Comparison of ENCODE assay signal across 1 cellular context in the genomic region with DNA sequence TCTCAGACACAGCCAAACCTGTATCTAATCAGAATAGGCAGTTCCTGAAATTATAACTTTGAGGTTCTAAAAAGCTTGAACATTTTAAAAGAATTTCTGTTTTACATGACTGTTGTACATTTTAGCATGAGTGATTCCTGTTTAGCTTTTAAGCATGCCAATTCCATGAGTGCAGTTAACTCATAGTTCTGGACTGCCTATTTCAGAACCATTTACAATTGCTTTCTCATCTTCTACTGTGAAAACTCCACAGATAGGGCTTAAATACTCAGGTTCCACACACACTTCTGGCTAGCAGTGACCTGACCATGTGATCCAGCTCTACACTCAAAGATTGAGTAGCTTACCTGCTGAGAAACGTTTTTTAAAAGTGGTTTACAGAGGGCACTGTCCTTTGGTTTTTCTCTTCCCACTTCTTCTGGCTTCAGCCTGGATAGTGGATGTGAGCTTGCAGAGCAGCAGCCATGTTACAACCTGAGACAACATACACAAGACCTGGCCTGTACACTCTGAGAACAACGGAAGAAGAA.
TF ChIP-seq lines count a peak whose summit lies in the region.

No MANE protein-coding gene starts in this region.

TF ChIP-seq in H1, 55 proteins besides CTCF, POLR2A, EP300 and RAD21:
- TF ChIP-seq, protein P1, sequence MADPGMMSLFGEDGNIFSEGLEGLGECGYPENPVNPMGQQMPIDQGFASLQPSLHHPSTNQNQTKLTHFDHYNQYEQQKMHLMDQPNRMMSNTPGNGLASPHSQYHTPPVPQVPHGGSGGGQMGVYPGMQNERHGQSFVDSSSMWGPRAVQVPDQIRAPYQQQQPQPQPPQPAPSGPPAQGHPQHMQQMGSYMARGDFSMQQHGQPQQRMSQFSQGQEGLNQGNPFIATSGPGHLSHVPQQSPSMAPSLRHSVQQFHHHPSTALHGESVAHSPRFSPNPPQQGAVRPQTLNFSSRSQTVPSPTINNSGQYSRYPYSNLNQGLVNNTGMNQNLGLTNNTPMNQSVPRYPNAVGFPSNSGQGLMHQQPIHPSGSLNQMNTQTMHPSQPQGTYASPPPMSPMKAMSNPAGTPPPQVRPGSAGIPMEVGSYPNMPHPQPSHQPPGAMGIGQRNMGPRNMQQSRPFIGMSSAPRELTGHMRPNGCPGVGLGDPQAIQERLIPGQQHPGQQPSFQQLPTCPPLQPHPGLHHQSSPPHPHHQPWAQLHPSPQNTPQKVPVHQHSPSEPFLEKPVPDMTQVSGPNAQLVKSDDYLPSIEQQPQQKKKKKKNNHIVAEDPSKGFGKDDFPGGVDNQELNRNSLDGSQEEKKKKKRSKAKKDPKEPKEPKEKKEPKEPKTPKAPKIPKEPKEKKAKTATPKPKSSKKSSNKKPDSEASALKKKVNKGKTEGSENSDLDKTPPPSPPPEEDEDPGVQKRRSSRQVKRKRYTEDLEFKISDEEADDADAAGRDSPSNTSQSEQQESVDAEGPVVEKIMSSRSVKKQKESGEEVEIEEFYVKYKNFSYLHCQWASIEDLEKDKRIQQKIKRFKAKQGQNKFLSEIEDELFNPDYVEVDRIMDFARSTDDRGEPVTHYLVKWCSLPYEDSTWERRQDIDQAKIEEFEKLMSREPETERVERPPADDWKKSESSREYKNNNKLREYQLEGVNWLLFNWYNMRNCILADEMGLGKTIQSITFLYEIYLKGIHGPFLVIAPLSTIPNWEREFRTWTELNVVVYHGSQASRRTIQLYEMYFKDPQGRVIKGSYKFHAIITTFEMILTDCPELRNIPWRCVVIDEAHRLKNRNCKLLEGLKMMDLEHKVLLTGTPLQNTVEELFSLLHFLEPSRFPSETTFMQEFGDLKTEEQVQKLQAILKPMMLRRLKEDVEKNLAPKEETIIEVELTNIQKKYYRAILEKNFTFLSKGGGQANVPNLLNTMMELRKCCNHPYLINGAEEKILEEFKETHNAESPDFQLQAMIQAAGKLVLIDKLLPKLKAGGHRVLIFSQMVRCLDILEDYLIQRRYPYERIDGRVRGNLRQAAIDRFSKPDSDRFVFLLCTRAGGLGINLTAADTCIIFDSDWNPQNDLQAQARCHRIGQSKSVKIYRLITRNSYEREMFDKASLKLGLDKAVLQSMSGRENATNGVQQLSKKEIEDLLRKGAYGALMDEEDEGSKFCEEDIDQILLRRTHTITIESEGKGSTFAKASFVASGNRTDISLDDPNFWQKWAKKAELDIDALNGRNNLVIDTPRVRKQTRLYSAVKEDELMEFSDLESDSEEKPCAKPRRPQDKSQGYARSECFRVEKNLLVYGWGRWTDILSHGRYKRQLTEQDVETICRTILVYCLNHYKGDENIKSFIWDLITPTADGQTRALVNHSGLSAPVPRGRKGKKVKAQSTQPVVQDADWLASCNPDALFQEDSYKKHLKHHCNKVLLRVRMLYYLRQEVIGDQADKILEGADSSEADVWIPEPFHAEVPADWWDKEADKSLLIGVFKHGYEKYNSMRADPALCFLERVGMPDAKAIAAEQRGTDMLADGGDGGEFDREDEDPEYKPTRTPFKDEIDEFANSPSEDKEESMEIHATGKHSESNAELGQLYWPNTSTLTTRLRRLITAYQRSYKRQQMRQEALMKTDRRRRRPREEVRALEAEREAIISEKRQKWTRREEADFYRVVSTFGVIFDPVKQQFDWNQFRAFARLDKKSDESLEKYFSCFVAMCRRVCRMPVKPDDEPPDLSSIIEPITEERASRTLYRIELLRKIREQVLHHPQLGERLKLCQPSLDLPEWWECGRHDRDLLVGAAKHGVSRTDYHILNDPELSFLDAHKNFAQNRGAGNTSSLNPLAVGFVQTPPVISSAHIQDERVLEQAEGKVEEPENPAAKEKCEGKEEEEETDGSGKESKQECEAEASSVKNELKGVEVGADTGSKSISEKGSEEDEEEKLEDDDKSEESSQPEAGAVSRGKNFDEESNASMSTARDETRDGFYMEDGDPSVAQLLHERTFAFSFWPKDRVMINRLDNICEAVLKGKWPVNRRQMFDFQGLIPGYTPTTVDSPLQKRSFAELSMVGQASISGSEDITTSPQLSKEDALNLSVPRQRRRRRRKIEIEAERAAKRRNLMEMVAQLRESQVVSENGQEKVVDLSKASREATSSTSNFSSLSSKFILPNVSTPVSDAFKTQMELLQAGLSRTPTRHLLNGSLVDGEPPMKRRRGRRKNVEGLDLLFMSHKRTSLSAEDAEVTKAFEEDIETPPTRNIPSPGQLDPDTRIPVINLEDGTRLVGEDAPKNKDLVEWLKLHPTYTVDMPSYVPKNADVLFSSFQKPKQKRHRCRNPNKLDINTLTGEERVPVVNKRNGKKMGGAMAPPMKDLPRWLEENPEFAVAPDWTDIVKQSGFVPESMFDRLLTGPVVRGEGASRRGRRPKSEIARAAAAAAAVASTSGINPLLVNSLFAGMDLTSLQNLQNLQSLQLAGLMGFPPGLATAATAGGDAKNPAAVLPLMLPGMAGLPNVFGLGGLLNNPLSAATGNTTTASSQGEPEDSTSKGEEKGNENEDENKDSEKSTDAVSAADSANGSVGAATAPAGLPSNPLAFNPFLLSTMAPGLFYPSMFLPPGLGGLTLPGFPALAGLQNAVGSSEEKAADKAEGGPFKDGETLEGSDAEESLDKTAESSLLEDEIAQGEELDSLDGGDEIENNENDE (IDR thresholded peaks at IDR 0.05; ENCODE audit: insufficient replicate concordance, low read length): no peak
- TF ChIP-seq EZH2 (IDR thresholded peaks at IDR 0.05; ENCODE audit: low read depth, low read length, severe bottlenecking) (no peak), CTBP2 (IDR thresholded peaks at IDR 0.05; ENCODE audit: borderline replicate concordance, insufficient read depth, insufficient read length, low read length) (no peak), BCL11A (IDR thresholded peaks at IDR 0.05; ENCODE audit: low read depth in 2 of 2, low read length in 2 of 2) (no peak), NRF1 (IDR thresholded peaks at IDR 0.05; ENCODE audit: low read depth, low read length) (no peak), KDM1A (IDR thresholded peaks at IDR 0.05; ENCODE audit: borderline replicate concordance, low read length) (no peak), JUND (IDR thresholded peaks at IDR 0.05; ENCODE audit: low read length) (no peak), POU5F1 (IDR thresholded peaks at IDR 0.05; ENCODE audit: low read depth, low read length) (no peak)
- TF ChIP-seq, protein P2, sequence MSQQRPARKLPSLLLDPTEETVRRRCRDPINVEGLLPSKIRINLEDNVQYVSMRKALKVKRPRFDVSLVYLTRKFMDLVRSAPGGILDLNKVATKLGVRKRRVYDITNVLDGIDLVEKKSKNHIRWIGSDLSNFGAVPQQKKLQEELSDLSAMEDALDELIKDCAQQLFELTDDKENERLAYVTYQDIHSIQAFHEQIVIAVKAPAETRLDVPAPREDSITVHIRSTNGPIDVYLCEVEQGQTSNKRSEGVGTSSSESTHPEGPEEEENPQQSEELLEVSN (IDR thresholded peaks at IDR 0.05): no peak
- TF ChIP-seq, protein P3, sequence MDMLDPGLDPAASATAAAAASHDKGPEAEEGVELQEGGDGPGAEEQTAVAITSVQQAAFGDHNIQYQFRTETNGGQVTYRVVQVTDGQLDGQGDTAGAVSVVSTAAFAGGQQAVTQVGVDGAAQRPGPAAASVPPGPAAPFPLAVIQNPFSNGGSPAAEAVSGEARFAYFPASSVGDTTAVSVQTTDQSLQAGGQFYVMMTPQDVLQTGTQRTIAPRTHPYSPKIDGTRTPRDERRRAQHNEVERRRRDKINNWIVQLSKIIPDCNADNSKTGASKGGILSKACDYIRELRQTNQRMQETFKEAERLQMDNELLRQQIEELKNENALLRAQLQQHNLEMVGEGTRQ (IDR thresholded peaks at IDR 0.05; ENCODE audit: low read length): no peak
- TF ChIP-seq, protein P4, sequence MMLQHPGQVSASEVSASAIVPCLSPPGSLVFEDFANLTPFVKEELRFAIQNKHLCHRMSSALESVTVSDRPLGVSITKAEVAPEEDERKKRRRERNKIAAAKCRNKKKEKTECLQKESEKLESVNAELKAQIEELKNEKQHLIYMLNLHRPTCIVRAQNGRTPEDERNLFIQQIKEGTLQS (IDR thresholded peaks at IDR 0.05; ENCODE audit: insufficient read depth, low read depth, low read length): no peak
TF ChIP-seq in H1: peak in this region for 0.
